ENCODE assay signal across 1 cellular context in genomic region chr22:47626428-47627390, GRCh38.
TF ChIP-seq lines count a peak whose summit lies in the region.

No MANE protein-coding gene starts in this region.

TF ChIP-seq in K562, 482 proteins besides CTCF, POLR2A, EP300 and RAD21:
- TF ChIP-seq ZNF217 (CRISPR knock-in tag; IDR thresholded peaks at IDR 0.05) (no peak), TEAD1 (CRISPR knock-in tag; IDR thresholded peaks at IDR 0.05) (no peak), HNRNPLL (IDR thresholded peaks at IDR 0.05; ENCODE audit: low read depth, low read length, poor library complexity, severe bottlenecking) (no peak), RBM25 (IDR thresholded peaks at IDR 0.05; ENCODE audit: low read depth, low read length, severe bottlenecking) (peak; percentile 27), CREB3L1 (IDR thresholded peaks at IDR 0.05; ENCODE audit: borderline replicate concordance, low read depth) (no peak), DNMT1 (IDR thresholded peaks at IDR 0.05) (no peak), TCF3 (CRISPR knock-in tag; IDR thresholded peaks at IDR 0.05) (no peak), ZNF586 (CRISPR knock-in tag; conservative IDR thresholded peaks at IDR 0.05) (no peak), MCM2 (IDR thresholded peaks at IDR 0.05; ENCODE audit: low read depth) (no peak), SMC3 (conservative IDR thresholded peaks at IDR 0.05; ENCODE audit: insufficient read depth, low read depth, low read length) (0 out of 2 replicates have a peak, but pooled peaks have one; percentile 33)
- TF ChIP-seq, protein P1, sequence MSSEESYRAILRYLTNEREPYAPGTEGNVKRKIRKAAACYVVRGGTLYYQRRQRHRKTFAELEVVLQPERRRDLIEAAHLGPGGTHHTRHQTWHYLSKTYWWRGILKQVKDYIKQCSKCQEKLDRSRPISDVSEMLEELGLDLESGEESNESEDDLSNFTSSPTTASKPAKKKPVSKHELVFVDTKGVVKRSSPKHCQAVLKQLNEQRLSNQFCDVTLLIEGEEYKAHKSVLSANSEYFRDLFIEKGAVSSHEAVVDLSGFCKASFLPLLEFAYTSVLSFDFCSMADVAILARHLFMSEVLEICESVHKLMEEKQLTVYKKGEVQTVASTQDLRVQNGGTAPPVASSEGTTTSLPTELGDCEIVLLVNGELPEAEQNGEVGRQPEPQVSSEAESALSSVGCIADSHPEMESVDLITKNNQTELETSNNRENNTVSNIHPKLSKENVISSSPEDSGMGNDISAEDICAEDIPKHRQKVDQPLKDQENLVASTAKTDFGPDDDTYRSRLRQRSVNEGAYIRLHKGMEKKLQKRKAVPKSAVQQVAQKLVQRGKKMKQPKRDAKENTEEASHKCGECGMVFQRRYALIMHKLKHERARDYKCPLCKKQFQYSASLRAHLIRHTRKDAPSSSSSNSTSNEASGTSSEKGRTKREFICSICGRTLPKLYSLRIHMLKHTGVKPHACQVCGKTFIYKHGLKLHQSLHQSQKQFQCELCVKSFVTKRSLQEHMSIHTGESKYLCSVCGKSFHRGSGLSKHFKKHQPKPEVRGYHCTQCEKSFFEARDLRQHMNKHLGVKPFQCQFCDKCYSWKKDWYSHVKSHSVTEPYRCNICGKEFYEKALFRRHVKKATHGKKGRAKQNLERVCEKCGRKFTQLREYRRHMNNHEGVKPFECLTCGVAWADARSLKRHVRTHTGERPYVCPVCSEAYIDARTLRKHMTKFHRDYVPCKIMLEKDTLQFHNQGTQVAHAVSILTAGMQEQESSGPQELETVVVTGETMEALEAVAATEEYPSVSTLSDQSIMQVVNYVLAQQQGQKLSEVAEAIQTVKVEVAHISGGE (CRISPR knock-in tag; IDR thresholded peaks at IDR 0.05): no peak
- TF ChIP-seq, protein P2, sequence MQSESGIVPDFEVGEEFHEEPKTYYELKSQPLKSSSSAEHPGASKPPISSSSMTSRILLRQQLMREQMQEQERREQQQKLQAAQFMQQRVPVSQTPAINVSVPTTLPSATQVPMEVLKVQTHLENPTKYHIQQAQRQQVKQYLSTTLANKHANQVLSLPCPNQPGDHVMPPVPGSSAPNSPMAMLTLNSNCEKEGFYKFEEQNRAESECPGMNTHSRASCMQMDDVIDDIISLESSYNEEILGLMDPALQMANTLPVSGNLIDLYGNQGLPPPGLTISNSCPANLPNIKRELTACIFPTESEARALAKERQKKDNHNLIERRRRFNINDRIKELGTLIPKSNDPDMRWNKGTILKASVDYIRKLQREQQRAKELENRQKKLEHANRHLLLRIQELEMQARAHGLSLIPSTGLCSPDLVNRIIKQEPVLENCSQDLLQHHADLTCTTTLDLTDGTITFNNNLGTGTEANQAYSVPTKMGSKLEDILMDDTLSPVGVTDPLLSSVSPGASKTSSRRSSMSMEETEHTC (IDR thresholded peaks at IDR 0.05): no peak
- TF ChIP-seq, protein P3, sequence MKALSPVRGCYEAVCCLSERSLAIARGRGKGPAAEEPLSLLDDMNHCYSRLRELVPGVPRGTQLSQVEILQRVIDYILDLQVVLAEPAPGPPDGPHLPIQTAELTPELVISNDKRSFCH (CRISPR knock-in tag; IDR thresholded peaks at IDR 0.05): no peak
- TF ChIP-seq, protein P3 (tag; IDR thresholded peaks at IDR 0.05): no peak
